Comparison of ENCODE assay signal across 1 cellular context in genomic region chr15:92161039-92161670, GRCh38.
TF ChIP-seq lines count a peak whose summit lies in the region.

No MANE protein-coding gene starts in this region.

TF ChIP-seq in WTC11, 78 proteins besides CTCF, POLR2A, EP300 and RAD21 (continued from another document):
- TF ChIP-seq PRDM15 (CRISPR knock-in tag; IDR thresholded peaks at IDR 0.05) = no peak
- no peak for TF ChIP-seq ZNF396 (CRISPR knock-in tag; IDR thresholded peaks at IDR 0.05; ENCODE audit: borderline replicate concordance)
- no peak for TF ChIP-seq KAT7 (CRISPR knock-in tag; IDR thresholded peaks at IDR 0.05; ENCODE audit: borderline replicate concordance)
- TF ChIP-seq ZNF281 (CRISPR knock-in tag; IDR thresholded peaks at IDR 0.05) = no peak
- no peak for TF ChIP-seq TP53 (CRISPR knock-in tag; IDR thresholded peaks at IDR 0.05)
